ENCODE assay signal across 23 cellular contexts in the genomic region with DNA sequence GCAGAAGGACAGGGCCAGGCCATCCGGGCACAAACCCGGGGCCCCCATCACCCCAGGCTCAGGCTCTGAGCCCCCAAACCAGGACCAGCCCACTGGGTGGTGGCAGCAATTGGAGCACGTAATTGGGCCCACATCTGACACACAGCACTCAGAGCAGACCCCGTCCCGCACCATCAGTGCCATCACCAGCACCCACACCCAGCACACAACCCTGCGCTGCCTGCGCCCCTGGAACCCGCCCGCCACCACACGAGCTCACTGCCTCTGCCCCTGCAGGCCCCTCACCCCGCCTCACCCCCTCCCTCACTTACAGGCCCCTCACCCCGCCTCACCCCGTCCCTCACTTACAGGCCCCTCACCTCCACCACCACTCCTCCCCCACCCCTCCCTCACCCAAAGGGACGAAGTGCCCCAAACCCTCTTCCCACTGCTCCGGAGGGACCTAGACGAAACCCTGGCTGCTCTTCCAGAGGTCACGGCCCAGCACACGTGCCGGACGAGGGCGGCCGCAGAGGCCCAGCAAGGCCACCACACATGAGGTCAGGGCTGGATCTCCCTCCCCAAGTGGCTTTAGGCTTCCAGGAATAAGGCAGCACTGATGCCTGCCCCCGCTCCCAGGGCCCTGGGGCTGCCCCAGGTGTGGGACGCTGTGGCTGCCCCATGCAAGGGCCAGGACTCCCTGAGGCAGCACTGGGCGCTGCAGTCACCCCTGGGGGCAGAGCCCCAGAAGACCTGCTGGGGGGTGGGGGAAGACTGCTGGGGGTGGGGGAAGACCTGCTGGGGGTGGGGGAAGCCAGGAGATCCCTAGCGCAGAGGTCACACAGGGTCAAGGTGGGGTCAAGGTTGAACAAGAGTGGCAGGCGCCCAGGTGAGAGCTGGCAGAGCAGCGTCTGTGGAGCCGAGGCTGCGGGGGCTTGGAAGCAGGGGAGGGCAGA. TPM values are rescaled to one million over a fixed set of nuclear protein-coding genes. Genes with fewer than 3 reads are reported as not detected.
"Had no signal": no experiment of that assay in that cellular context is flagged by ENCODE, and none has a peak within 500 bp of the region (broad histone marks: within the 10 kb centered on the region; RNA-seq: fewer than 3 reads in every experiment).

No MANE protein-coding gene starts in this region.

- H3K9me3 ChIP-seq: colonic mucosa, heart left ventricle, sigmoid colon, tibial artery, upper lobe of left lung, uterus had no signal

- ATAC-seq: heart left ventricle, left colon, left ventricle myocardium superior had no signal

- H3K4me3 Mint-ChIP-seq: nephron progenitor cell had no signal

- H3K27me3 ChIP-seq: colonic mucosa had no signal

- DNase-seq: colonic mucosa; dermis blood vessel endothelial cell; effector CD4-positive, alpha-beta T cell; foreskin melanocyte; heart left ventricle; hippocampal formation; left colon; left ventricle myocardium superior; mesendoderm; naive B cell; nephron progenitor cell; posterior cingulate gyrus; sigmoid colon; stimulated activated CD4-positive, alpha-beta T cell treated with anti-CD3 and anti-CD28 coated beads, Interleukin-2, amount 100 ng/mL, for 24 hours; stimulated activated CD4-positive, alpha-beta T cell treated with anti-CD3 and anti-CD28 coated beads, Interleukin-4, amount 100 ng/mL, for 4 hours; stimulated activated naive CD4-positive, alpha-beta T cell; tibial artery; uterus had no signal

- H3K27ac ChIP-seq: colonic mucosa, heart left ventricle, sigmoid colon, skin epidermis, tibial artery, upper lobe of left lung, uterus had no signal

- H3K9me3 Mint-ChIP-seq: nephron progenitor cell had no signal

- H3K36me3 ChIP-seq: colonic mucosa, heart left ventricle, sigmoid colon, tibial artery, upper lobe of left lung, uterus had no signal

- H3K4me3 ChIP-seq: colonic mucosa, heart left ventricle, lung, sigmoid colon, skin epidermis, tibial artery, upper lobe of left lung, uterus had no signal

- H3K36me3 Mint-ChIP-seq: naive B cell had no signal

- H3K27ac Mint-ChIP-seq: nephron progenitor cell had no signal

- H3K4me1 ChIP-seq: colonic mucosa, uterus had no signal

RNA-seq across cellular contexts. Expression of gene KCNQ2, which starts 22.4 kb away (rescaled TPM):
- total RNA-seq: dermis blood vessel endothelial cell, osteocyte, pulmonary artery endothelial cell had no signal
- polyA plus RNA-seq: heart left ventricle had no signal
